In the genomic region with DNA sequence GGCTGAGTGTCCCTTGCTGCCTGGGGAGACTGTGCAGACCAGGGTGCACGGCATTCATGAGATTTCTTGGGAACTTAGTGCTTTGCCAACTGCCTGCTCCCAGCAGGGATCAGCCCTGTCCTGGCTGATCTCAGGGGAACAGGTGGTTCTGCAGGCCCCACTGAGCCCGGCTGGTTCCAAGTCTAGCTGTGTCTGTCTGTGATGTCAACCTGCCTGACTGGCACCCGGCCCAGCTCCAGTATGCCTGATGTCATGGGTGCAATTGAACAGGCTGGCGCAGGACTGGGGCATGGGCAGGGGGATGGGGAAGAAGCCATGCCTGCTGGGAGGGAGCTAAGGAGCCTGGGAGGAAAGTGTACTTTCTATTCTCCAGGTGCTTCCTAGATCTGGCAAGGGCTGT, we compare ENCODE assay signal across 20 cellular contexts.
A peak's percentile ranks its signal among the peaks of the same experiment; 100 is the strongest.
DNase-seq lines count a peak whose midpoint lies in the region; TF ChIP-seq lines count a peak whose summit lies in the region.
"Had no signal": no experiment of that assay in that cellular context is flagged by ENCODE, and none has a peak within 500 bp of the region (broad histone marks: within the 10 kb centered on the region; RNA-seq: fewer than 3 reads in every experiment).

No MANE protein-coding gene starts in this region.

- no peaks in the 10 kb centered on the region for H3K9me3 ChIP-seq in BE2C
- H3K9me3 ChIP-seq: body of pancreas, esophagus muscularis mucosa, HAP-1, thoracic aorta, vagina had no signal

- peak; percentile 34 for DNase-seq in BE2C
- DNase-seq in NCI-H1092 (lab: John Stamatoyannopoulos, UW): peak; percentile 41
- DNase-seq in NCI-H2196 (lab: John Stamatoyannopoulos, UW; ENCODE audit: unreplicated experiment): peak; percentile 75
- DNase-seq in cerebellar nuclear complex (lab: John Stamatoyannopoulos, UW): peak; percentile 3 to 18
- no peak for DNase-seq in medulla oblongata (ENCODE audit: extremely low spot score)
- no peak for DNase-seq in activated CD8-positive, alpha-beta memory T cell treated with anti-CD3 and anti-CD28 coated beads, Interleukin-2, amount 50 U/mL, for 48 hours
- no peak for DNase-seq in AG20443 (ENCODE audit: low spot score)
- no peak for DNase-seq in germinal center (ENCODE audit: low spot score)
- DNase-seq: activated naive CD4-positive, alpha-beta T cell; activated T-cell treated with anti-CD3 and anti-CD28 coated beads, Interleukin-2, amount 50 U/mL, for 4 hours; foreskin melanocyte; NCI-H774; stimulated activated CD4-positive, alpha-beta T cell treated with anti-CD3 and anti-CD28 coated beads, Interleukin-4, amount 100 ng/mL, for 24 hours; stimulated activated naive B cell treated with anti-CD40 and anti-IgM and Interleukin-4, amounts not matched to agents 10 μg/mL and 1 μg/mL and 100 μg/mL, for 72 hours; SW 1271 had no signal

- no peak overlapping the region for H3K4me3 ChIP-seq in BE2C (ENCODE audit: low read depth, low read length)
- H3K4me3 ChIP-seq: body of pancreas, esophagus muscularis mucosa, HAP-1, thoracic aorta, vagina had no signal

- TF ChIP-seq CTCF in BE2C (IDR thresholded peaks at IDR 0.05; ENCODE audit: low read depth, low read length): no peak

- H3K4me1 ChIP-seq in BE2C: no peaks in the 10 kb centered on the region
- H3K4me1 ChIP-seq: body of pancreas, esophagus muscularis mucosa, HAP-1, vagina had no signal

- H3K36me3 ChIP-seq in BE2C: no peaks in the 10 kb centered on the region
- H3K36me3 ChIP-seq: esophagus muscularis mucosa, HAP-1, thoracic aorta, vagina had no signal

- no peaks in the 10 kb centered on the region for H3K27me3 ChIP-seq in BE2C
- H3K27me3 ChIP-seq: body of pancreas, vagina had no signal

Comparison
In these comparisons a context has a peak if more than half of its experiments do, and no peak if none do; other contexts are left out.
1. DNase-seq: peak in BE2C (single experiment), NCI-H1092 (single experiment), NCI-H2196 (single experiment) and cerebellar nuclear complex (2 of 2); none in medulla oblongata (single experiment), activated CD8-positive, alpha-beta memory T cell treated with anti-CD3 and anti-CD28 coated beads, Interleukin-2, amount 50 U/mL, for 48 hours (single experiment), AG20443 (single experiment) and germinal center (single experiment).